8 cellular contexts compared by ENCODE assay signal in the genomic region with DNA sequence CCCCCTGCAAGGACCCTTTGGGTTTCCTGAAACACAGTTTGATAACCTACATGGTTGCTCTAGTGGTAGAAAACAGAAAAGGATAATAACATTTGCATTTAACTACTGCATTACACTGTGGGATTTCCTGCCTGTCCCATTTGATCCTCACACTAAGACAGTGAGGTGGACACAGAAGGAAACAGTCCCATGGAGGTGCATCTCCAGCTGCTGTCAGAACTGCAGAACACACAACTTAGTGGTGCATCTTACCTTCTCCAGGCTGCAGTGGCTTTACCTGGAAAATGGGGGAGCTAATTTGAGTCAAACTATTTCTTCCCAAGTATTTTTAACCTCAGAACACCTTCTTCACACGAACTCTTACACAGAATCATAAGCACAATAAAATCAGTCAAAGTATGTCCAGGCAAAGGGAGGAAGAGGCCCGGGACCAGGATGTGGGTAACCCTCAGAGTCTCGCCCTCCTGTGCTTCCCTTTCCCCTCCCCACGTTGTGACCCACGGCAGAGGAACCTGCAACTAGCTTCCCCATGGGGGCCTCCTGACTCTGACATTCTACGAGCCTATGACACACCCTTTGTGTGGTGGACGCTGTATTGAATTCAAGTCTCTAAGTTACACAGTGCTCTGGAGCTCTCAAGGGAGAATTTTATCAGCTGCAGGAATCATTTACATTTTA. TPM values are rescaled to one million over a fixed set of nuclear protein-coding genes. Genes with fewer than 3 reads are reported as not detected.
A peak's percentile ranks its signal among the peaks of the same experiment; 100 is the strongest.
DNase-seq lines count a peak whose midpoint lies in the region; ATAC-seq and TF ChIP-seq lines count a peak whose summit lies in the region.

No MANE protein-coding gene starts in this region.

- H3K27me3 ChIP-seq in Peyer's patch (no peaks in the 10 kb centered on the region), neural progenitor cell (no peaks in the 10 kb centered on the region)

- H3K27ac ChIP-seq in Peyer's patch (no peak overlapping the region), neural progenitor cell (no peak overlapping the region)

- peaks cover 44% of the 10 kb centered on the region for H3K36me3 Mint-ChIP-seq in neural progenitor cell

- H3F3A ChIP-seq in neural progenitor cell (ENCODE audit: low read depth) = no peaks in the 10 kb centered on the region

- no peak overlapping the region for H3K4me3 Mint-ChIP-seq in neural progenitor cell

- H3K4me1 ChIP-seq in Peyer's patch = peaks cover 0 to 4% (median 0%) of the 10 kb centered on the region in 4 donors
- peaks cover 30% of the 10 kb centered on the region for H3K4me1 ChIP-seq in neural progenitor cell

- H3K4me2 ChIP-seq in neural progenitor cell = no peak overlapping the region

- H4K20me1 ChIP-seq in neural progenitor cell (ENCODE audit: low read depth) = peaks cover 11% of the 10 kb centered on the region

- no peaks in the 10 kb centered on the region for H3K27me3 Mint-ChIP-seq in neural progenitor cell (ENCODE audit: insufficient read depth, low read depth)

- DNase-seq in Peyer's patch (peak in 2 of 3 donors; percentile 49 to 62), neural progenitor cell (ENCODE audit: low spot score) (no peak), inferior parietal cortex (ENCODE audit: extremely low spot score) (no peak), NCI-H1105 (lab: John Stamatoyannopoulos, UW) (no peak), NCI-H1930 (lab: John Stamatoyannopoulos, UW) (no peak), NCI-H510A (lab: John Stamatoyannopoulos, UW) (no peak)

- H3K9ac ChIP-seq in neural progenitor cell = no peak overlapping the region

- H2AFZ ChIP-seq in neural progenitor cell (replicated peaks) = no peak overlapping the region

- H3K36me3 ChIP-seq in Peyer's patch (no peaks in the 10 kb centered on the region), neural progenitor cell (peaks cover 5% of the 10 kb centered on the region)

- no peak for TF ChIP-seq POLR2A in Peyer's patch (IDR thresholded peaks at IDR 0.05)

- no peak overlapping the region for H3K4me3 ChIP-seq in Peyer's patch
- no peak overlapping the region for H3K4me3 ChIP-seq in neural progenitor cell

- H3K9me3 ChIP-seq in Peyer's patch = no peaks in the 10 kb centered on the region
- no peaks in the 10 kb centered on the region for H3K9me3 ChIP-seq in neural progenitor cell (ENCODE audit: low read depth)

- ATAC-seq in GM18909 (IDR thresholded peaks at IDR 0.05; ENCODE audit: poor library complexity, unreplicated experiment) (peak; percentile 85), HG02623 (IDR thresholded peaks at IDR 0.05; ENCODE audit: unreplicated experiment) (peak; percentile 89)

- H3K79me2 ChIP-seq in neural progenitor cell (ENCODE audit: low read depth) = peaks cover 38% of the 10 kb centered on the region

- TF ChIP-seq CTCF in Peyer's patch (IDR thresholded peaks at IDR 0.05) = no peak
- no peak for TF ChIP-seq CTCF in neural progenitor cell (IDR thresholded peaks at IDR 0.05)

- peaks cover 3% of the 10 kb centered on the region for H3K9me3 Mint-ChIP-seq in neural progenitor cell

- peaks cover 24% of the 10 kb centered on the region for H3K4me1 Mint-ChIP-seq in neural progenitor cell

- H3K27ac Mint-ChIP-seq in neural progenitor cell = peak overlapping the region; percentile 30

RNA-seq across cellular contexts. Expression of gene SCRN1, which starts 33.7 kb away (rescaled TPM):
- total RNA-seq in Peyer's patch (10 to 100 TPM in 1 of 4 donors, 1 to 10 TPM in 3; 3.7 to 34.7 (median 7.4) TPM), neural progenitor cell (ENCODE audit: low replicate concordance) (95.9 and 106 TPM in 2 replicates)

Comparison
In these comparisons a context has a peak if more than half of its experiments do, and no peak if none do; other contexts are left out.
1. DNase-seq: peak in Peyer's patch (2 of 3); none in neural progenitor cell (single experiment), inferior parietal cortex (single experiment), NCI-H1105 (single experiment), NCI-H1930 (0 of 2) and NCI-H510A (single experiment).